In the genomic region with DNA sequence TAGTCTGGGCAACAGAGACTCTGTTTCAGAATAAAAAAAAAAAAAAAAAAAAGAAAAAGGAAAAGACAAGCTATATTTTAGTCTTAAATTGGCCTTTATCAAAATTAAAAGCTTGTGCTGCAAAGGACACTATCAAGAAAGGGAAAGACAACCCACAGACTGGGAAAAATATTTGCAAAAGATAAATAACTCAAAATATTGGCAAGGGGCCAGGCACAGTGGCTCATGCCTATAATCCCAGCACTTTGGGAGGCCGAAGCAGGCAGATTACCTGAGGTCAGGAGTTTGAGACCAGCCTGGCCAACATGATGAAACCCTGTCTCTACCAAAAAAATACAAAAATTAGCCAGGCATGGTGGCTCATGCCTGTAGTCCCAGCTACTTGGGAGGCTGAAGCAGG, we compare ENCODE assay signal across 3 cellular contexts.
TF ChIP-seq lines count a peak whose summit lies in the region.
"Not testable (repeated sequence)": the region's sequence is repeated elsewhere in the genome, so short reads cannot be mapped to it uniquely, and the experiment has no call there.

No MANE protein-coding gene starts in this region.

TF ChIP-seq in A549, 52 proteins besides CTCF, POLR2A, EP300 and RAD21:
- 0 out of 2 replicates have a peak, but pooled peaks have one; percentile 43 for TF ChIP-seq FOSB (CRISPR knock-in tag; IDR thresholded peaks at IDR 0.05)

TF ChIP-seq in Ishikawa, 13 proteins besides CTCF, POLR2A, EP300 and RAD21:
- TF ChIP-seq NFIC (IDR thresholded peaks at IDR 0.05) = peak; percentile 57

TF ChIP-seq in K562, 482 proteins besides CTCF, POLR2A, EP300 and RAD21:
- TF ChIP-seq ARNT (IDR thresholded peaks at IDR 0.05) = 0 out of 4 replicates have a peak, but pooled peaks of 1 of the 2 experiments have one; percentile 26
- TF ChIP-seq CBFA2T3 (IDR thresholded peaks at IDR 0.05) = peak; percentile 41; the same call in 1 of the 2 replicates
- TF ChIP-seq SMARCA5 (IDR thresholded peaks at IDR 0.05) = 0 out of 2 replicates have a peak, but pooled peaks have one; percentile 33
- TF ChIP-seq CEBPG (CRISPR knock-in tag; IDR thresholded peaks at IDR 0.05) = 0 out of 2 replicates have a peak, but pooled peaks have one; percentile 24
- TF ChIP-seq CEBPG (tag; conservative IDR thresholded peaks at IDR 0.05 in 1 of 2, IDR thresholded peaks at IDR 0.05 in 1 of 2) = not testable (repeated sequence)
- TF ChIP-seq, protein P1, sequence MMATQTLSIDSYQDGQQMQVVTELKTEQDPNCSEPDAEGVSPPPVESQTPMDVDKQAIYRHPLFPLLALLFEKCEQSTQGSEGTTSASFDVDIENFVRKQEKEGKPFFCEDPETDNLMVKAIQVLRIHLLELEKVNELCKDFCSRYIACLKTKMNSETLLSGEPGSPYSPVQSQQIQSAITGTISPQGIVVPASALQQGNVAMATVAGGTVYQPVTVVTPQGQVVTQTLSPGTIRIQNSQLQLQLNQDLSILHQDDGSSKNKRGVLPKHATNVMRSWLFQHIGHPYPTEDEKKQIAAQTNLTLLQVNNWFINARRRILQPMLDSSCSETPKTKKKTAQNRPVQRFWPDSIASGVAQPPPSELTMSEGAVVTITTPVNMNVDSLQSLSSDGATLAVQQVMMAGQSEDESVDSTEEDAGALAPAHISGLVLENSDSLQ (IDR thresholded peaks at IDR 0.05) = 0 out of 2 replicates have a peak, but pooled peaks have one; percentile 12
- peak in 1 of 2 experiments; percentile 11 for TF ChIP-seq NCOA2 (IDR thresholded peaks at IDR 0.05; ENCODE audit: partially characterized antibody in 2 of 2)
- peak; percentile 43 for TF ChIP-seq ARID1B (IDR thresholded peaks at IDR 0.05)
- TF ChIP-seq, protein P2, sequence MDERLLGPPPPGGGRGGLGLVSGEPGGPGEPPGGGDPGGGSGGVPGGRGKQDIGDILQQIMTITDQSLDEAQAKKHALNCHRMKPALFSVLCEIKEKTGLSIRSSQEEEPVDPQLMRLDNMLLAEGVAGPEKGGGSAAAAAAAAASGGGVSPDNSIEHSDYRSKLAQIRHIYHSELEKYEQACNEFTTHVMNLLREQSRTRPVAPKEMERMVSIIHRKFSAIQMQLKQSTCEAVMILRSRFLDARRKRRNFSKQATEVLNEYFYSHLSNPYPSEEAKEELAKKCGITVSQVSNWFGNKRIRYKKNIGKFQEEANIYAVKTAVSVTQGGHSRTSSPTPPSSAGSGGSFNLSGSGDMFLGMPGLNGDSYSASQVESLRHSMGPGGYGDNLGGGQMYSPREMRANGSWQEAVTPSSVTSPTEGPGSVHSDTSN (CRISPR knock-in tag; IDR thresholded peaks at IDR 0.05; ENCODE audit: low read depth) = not testable (repeated sequence)
- TF ChIP-seq, protein P2 (tag; conservative IDR thresholded peaks at IDR 0.05; ENCODE audit: low read depth) = peak; percentile 87
- TF ChIP-seq MEIS2 (IDR thresholded peaks at IDR 0.05; ENCODE audit: partially characterized antibody) = peak; percentile 95
- TF ChIP-seq DPF2 (IDR thresholded peaks at IDR 0.05) = peak; percentile 54
- TF ChIP-seq NCOR1 (IDR thresholded peaks at IDR 0.05) = 0 out of 2 replicates have a peak, but pooled peaks have one; percentile 9
- TF ChIP-seq ADNP (tag; IDR thresholded peaks at IDR 0.05) = 0 out of 2 replicates have a peak, but pooled peaks have one; percentile 25
- TF ChIP-seq NFIX (CRISPR knock-in tag; IDR thresholded peaks at IDR 0.05; ENCODE audit: low read depth) = peak; percentile 87
- peak; percentile 99 for TF ChIP-seq NFIC (IDR thresholded peaks at IDR 0.05)
- 0 out of 4 replicates have a peak, but pooled peaks of 1 of the 2 experiments have one; percentile 9 for TF ChIP-seq KDM1A (IDR thresholded peaks at IDR 0.05)
- TF ChIP-seq, protein P3, sequence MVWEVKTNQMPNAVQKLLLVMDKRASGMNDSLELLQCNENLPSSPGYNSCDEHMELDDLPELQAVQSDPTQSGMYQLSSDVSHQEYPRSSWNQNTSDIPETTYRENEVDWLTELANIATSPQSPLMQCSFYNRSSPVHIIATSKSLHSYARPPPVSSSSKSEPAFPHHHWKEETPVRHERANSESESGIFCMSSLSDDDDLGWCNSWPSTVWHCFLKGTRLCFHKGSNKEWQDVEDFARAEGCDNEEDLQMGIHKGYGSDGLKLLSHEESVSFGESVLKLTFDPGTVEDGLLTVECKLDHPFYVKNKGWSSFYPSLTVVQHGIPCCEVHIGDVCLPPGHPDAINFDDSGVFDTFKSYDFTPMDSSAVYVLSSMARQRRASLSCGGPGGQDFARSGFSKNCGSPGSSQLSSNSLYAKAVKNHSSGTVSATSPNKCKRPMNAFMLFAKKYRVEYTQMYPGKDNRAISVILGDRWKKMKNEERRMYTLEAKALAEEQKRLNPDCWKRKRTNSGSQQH (CRISPR knock-in tag; IDR thresholded peaks at IDR 0.05) = 0 out of 2 replicates have a peak, but pooled peaks have one; percentile 20
